ENCODE assay signal across 8 cellular contexts in genomic region chr1:44213222-44214112, GRCh38. TPM values are rescaled to one million over a fixed set of nuclear protein-coding genes. Genes with fewer than 3 reads are reported as not detected.
DNase-seq lines count a peak whose midpoint lies in the region; ATAC-seq and TF ChIP-seq lines count a peak whose summit lies in the region.

A gene with protein sequence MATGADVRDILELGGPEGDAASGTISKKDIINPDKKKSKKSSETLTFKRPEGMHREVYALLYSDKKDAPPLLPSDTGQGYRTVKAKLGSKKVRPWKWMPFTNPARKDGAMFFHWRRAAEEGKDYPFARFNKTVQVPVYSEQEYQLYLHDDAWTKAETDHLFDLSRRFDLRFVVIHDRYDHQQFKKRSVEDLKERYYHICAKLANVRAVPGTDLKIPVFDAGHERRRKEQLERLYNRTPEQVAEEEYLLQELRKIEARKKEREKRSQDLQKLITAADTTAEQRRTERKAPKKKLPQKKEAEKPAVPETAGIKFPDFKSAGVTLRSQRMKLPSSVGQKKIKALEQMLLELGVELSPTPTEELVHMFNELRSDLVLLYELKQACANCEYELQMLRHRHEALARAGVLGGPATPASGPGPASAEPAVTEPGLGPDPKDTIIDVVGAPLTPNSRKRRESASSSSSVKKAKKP (plus strand): TSS chr1:44213471. CDS start chr1:44213754, 283 bp downstream.

- peaks cover 6% of the 10 kb centered on the region for H3K36me3 Mint-ChIP-seq in T-helper 17 cell (ENCODE audit: low read depth)

- H3K27ac Mint-ChIP-seq in T-helper 17 cell: peak within 1 kb of the TSS; percentile 94

- H3K4me3 ChIP-seq in right atrium auricular region (peak within 1 kb of the TSS; percentile 83 to 93), psoas muscle (peak within 1 kb of the TSS; percentile 94), urinary bladder (ENCODE audit: low read depth, low read length) (peak within 1 kb of the TSS; percentile 76)

- H3K4me3 Mint-ChIP-seq in T-helper 17 cell: peak within 1 kb of the TSS; percentile 94

- intact Hi-C loops in psoas muscle (cut with DNase I): loop anchor here in 1 of 2 donors (10.0 kb wide), 1 partner anchor 441 kb away; no protein-coding TSS in a partner anchor

- H3K4me1 Mint-ChIP-seq in T-helper 17 cell: peaks cover 30% of the 10 kb centered on the region

- no peaks in the 10 kb centered on the region for H3K9me3 ChIP-seq in T-helper 17 cell (ENCODE audit: control insufficient read depth, low read length, poor library complexity, severe bottlenecking)
- no peaks in the 10 kb centered on the region for H3K9me3 ChIP-seq in right atrium auricular region
- H3K9me3 ChIP-seq in psoas muscle: no peaks in the 10 kb centered on the region

- no peaks in the 10 kb centered on the region for H3K27me3 Mint-ChIP-seq in T-helper 17 cell

- WGBS in psoas muscle, 3 donors: 0% methylated on average over 44 of the region's 44 CpGs
- under 1% methylated on average over 44 of the region's 44 CpGs for WGBS in urinary bladder

- peaks cover 6% of the 10 kb centered on the region for H3K36me3 ChIP-seq in right atrium auricular region
- H3K36me3 ChIP-seq in psoas muscle (ENCODE audit: insufficient read depth in 1 of 2, low read depth in 1 of 2): peaks cover 0 to 41% of the 10 kb centered on the region in 2 donors
- no peaks in the 10 kb centered on the region for H3K36me3 ChIP-seq in urinary bladder (ENCODE audit: insufficient read depth)

- no peak for TF ChIP-seq CTCF in GM10266 (IDR thresholded peaks at IDR 0.05; ENCODE audit: control insufficient read depth, insufficient read depth, low read depth, missing control alignments)
- peak in 1 of 2 donors; percentile 35 for TF ChIP-seq CTCF in right atrium auricular region (IDR thresholded peaks at IDR 0.05)
- TF ChIP-seq CTCF in psoas muscle (IDR thresholded peaks at IDR 0.05): no peak

- peaks cover 0 to 19% of the 10 kb centered on the region in 2 donors for H3K4me1 ChIP-seq in right atrium auricular region
- peaks cover 10% of the 10 kb centered on the region for H3K4me1 ChIP-seq in psoas muscle
- no peaks in the 10 kb centered on the region for H3K4me1 ChIP-seq in urinary bladder (ENCODE audit: insufficient read depth)

- peak; percentile 74 for DNase-seq in GM10266 (ENCODE audit: extremely low spot score)
- peak; percentile 73 for DNase-seq in NCI-H1694 (lab: John Stamatoyannopoulos, UW)
- DNase-seq in T-helper 17 cell: peak; percentile 63 to 83 (median 74)
- DNase-seq in amygdala (lab: John Stamatoyannopoulos, UW): peak; percentile 57 to 93 (median 83)
- DNase-seq in right atrium auricular region (ENCODE audit: low spot score): peak; percentile 92
- DNase-seq in psoas muscle: peak; percentile 79 to 91

- H3K27ac ChIP-seq in right atrium auricular region: peak within 1 kb of the TSS; percentile 73 to 84
- H3K27ac ChIP-seq in psoas muscle: peak within 1 kb of the TSS; percentile 78
- H3K27ac ChIP-seq in urinary bladder (ENCODE audit: low read depth): peak within 1 kb of the TSS; percentile 31

- ATAC-seq in HG02763 (IDR thresholded peaks at IDR 0.05; ENCODE audit: unreplicated experiment): peak; percentile 53
- ATAC-seq in T-helper 17 cell: peak; percentile 85
- peak; percentile 92 to 97 (median 94) for ATAC-seq in psoas muscle

- H3K27me3 ChIP-seq in right atrium auricular region (no peaks in the 10 kb centered on the region), psoas muscle (ENCODE audit: insufficient read depth in 3 of 3, low read length in 2 of 3) (no peaks in the 10 kb centered on the region)

RNA-seq across cellular contexts. Expression of the gene that starts here (rescaled TPM):
- total RNA-seq in T-helper 17 cell (10 to 100 TPM; 52.9 to 59.1 TPM), right atrium auricular region (10 to 100 TPM; 23.0 to 32.1 TPM), psoas muscle (10 to 100 TPM; 18.5 to 28.3 (median 23.7) TPM), urinary bladder (17.2 TPM)
- polyA plus RNA-seq in psoas muscle (10 to 100 TPM; 18.3 to 30.5 (median 22.2) TPM), urinary bladder (33.7 TPM)

Comparison
In these comparisons a context has a peak if more than half of its experiments do, and no peak if none do; other contexts are left out.
1. Peak in every context shown above with its lines: DNase-seq, ATAC-seq, H3K4me3 ChIP-seq and H3K27ac ChIP-seq.